ENCODE assay signal across 1 cellular context in the genomic region with DNA sequence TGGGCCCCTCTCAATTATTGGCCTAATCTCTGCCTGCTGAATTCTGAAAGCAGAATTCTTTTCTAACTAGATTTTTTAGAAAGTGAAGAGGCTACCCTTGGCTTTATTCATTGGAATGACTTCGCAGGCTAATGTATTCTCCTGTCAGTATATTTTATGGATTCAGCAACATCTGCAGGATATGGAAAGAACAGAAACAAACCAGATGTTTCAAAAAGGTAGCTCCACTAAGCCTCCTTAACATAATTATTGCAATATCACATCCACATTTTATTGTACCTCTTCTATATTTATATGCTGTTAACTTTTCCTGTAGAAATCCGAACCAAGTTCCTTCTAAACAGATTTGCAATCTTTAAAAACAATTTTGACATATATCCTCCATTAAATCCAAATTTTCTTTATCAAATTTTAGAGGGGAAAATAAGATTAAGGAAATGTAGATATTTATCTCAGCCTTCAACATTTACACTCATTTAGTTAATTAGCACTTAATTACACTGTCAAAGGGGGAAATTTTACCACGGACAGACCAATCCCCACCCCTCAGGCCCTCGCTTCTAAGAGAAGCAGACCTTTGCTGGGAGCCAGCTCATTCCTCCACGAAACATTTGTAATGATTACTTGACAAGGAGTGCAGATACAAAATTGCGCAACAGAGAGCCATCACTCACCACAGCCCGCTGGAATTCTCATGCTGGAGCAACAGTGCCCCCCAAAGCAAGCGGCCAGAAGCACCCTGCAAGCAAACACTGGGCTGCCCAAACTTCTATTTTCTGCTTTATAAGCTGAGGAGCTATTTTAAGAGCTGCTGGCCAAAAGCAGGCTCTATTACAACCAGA.
TF ChIP-seq lines count a peak whose summit lies in the region.

No MANE protein-coding gene starts in this region.

TF ChIP-seq in K562, 482 proteins besides CTCF, POLR2A, EP300 and RAD21 (continued from another document):
- peak; percentile 12; the same call in 1 of the 2 replicates for TF ChIP-seq ATF3 (IDR thresholded peaks at IDR 0.05)
- TF ChIP-seq ATF3 (CRISPR knock-in tag; conservative IDR thresholded peaks at IDR 0.05): no peak
- 0 out of 2 replicates have a peak, but pooled peaks have one; percentile 23 for TF ChIP-seq SMC3 (conservative IDR thresholded peaks at IDR 0.05; ENCODE audit: insufficient read depth, low read depth, low read length)
- TF ChIP-seq EP400 (IDR thresholded peaks at IDR 0.05): no peak
- peak; percentile 55 for TF ChIP-seq PKNOX1 (IDR thresholded peaks at IDR 0.05)
- no peak for TF ChIP-seq PBX2 (CRISPR knock-in tag; IDR thresholded peaks at IDR 0.05; ENCODE audit: low read depth)
- peak; percentile 86 for TF ChIP-seq PBX2 (tag; conservative IDR thresholded peaks at IDR 0.05; ENCODE audit: low read depth)
- TF ChIP-seq CEBPG (CRISPR knock-in tag; IDR thresholded peaks at IDR 0.05): no peak
- TF ChIP-seq CEBPG (tag; conservative IDR thresholded peaks at IDR 0.05 in 1 of 2, IDR thresholded peaks at IDR 0.05 in 1 of 2): peak; percentile 85 to 88
- no peak for TF ChIP-seq STAT5A (IDR thresholded peaks at IDR 0.05; ENCODE audit: borderline replicate concordance, low read length)
- no peak for TF ChIP-seq ZNF75A (CRISPR knock-in tag; IDR thresholded peaks at IDR 0.05)
- TF ChIP-seq STAG1 (CRISPR knock-in tag; IDR thresholded peaks at IDR 0.05; ENCODE audit: borderline replicate concordance): no peak
- TF ChIP-seq ZBTB5 (IDR thresholded peaks at IDR 0.05): no peak
- peak; percentile 98 for TF ChIP-seq CEBPB (tag; IDR thresholded peaks at IDR 0.05)
- no peak for TF ChIP-seq CCNT2 (IDR thresholded peaks at IDR 0.05; ENCODE audit: borderline replicate concordance, extremely low read depth, insufficient read length, low read depth, low read length)
- no peak for TF ChIP-seq POLR2B (IDR thresholded peaks at IDR 0.05; ENCODE audit: low read depth, partially characterized antibody)
- no peak for TF ChIP-seq DACH1 (IDR thresholded peaks at IDR 0.05; ENCODE audit: partially characterized antibody)
- TF ChIP-seq ETV6 (IDR thresholded peaks at IDR 0.05; ENCODE audit: borderline replicate concordance in 1 of 2, low read depth in 2 of 2, low read length in 1 of 2): no peak
- no peak for TF ChIP-seq ETV6 (CRISPR knock-in tag; IDR thresholded peaks at IDR 0.05; ENCODE audit: borderline replicate concordance)
- TF ChIP-seq OTX1 (CRISPR knock-in tag; IDR thresholded peaks at IDR 0.05): no peak
- TF ChIP-seq, protein P1, sequence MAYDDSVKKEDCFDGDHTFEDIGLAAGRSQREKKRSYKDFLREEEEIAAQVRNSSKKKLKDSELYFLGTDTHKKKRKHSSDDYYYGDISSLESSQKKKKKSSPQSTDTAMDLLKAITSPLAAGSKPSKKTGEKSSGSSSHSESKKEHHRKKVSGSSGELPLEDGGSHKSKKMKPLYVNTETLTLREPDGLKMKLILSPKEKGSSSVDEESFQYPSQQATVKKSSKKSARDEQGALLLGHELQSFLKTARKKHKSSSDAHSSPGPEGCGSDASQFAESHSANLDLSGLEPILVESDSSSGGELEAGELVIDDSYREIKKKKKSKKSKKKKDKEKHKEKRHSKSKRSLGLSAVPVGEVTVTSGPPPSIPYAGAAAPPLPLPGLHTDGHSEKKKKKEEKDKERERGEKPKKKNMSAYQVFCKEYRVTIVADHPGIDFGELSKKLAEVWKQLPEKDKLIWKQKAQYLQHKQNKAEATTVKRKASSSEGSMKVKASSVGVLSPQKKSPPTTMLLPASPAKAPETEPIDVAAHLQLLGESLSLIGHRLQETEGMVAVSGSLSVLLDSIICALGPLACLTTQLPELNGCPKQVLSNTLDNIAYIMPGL (CRISPR knock-in tag; IDR thresholded peaks at IDR 0.05): no peak
- TF ChIP-seq, protein P2, sequence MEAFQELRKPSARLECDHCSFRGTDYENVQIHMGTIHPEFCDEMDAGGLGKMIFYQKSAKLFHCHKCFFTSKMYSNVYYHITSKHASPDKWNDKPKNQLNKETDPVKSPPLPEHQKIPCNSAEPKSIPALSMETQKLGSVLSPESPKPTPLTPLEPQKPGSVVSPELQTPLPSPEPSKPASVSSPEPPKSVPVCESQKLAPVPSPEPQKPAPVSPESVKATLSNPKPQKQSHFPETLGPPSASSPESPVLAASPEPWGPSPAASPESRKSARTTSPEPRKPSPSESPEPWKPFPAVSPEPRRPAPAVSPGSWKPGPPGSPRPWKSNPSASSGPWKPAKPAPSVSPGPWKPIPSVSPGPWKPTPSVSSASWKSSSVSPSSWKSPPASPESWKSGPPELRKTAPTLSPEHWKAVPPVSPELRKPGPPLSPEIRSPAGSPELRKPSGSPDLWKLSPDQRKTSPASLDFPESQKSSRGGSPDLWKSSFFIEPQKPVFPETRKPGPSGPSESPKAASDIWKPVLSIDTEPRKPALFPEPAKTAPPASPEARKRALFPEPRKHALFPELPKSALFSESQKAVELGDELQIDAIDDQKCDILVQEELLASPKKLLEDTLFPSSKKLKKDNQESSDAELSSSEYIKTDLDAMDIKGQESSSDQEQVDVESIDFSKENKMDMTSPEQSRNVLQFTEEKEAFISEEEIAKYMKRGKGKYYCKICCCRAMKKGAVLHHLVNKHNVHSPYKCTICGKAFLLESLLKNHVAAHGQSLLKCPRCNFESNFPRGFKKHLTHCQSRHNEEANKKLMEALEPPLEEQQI (IDR thresholded peaks at IDR 0.05): no peak
- TF ChIP-seq, protein P3, sequence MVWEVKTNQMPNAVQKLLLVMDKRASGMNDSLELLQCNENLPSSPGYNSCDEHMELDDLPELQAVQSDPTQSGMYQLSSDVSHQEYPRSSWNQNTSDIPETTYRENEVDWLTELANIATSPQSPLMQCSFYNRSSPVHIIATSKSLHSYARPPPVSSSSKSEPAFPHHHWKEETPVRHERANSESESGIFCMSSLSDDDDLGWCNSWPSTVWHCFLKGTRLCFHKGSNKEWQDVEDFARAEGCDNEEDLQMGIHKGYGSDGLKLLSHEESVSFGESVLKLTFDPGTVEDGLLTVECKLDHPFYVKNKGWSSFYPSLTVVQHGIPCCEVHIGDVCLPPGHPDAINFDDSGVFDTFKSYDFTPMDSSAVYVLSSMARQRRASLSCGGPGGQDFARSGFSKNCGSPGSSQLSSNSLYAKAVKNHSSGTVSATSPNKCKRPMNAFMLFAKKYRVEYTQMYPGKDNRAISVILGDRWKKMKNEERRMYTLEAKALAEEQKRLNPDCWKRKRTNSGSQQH (CRISPR knock-in tag; IDR thresholded peaks at IDR 0.05): no peak
- no peak for TF ChIP-seq MBD2 (IDR thresholded peaks at IDR 0.05; ENCODE audit: borderline replicate concordance, low read depth)
- TF ChIP-seq MEIS2 (IDR thresholded peaks at IDR 0.05; ENCODE audit: partially characterized antibody): peak; percentile 90
- TF ChIP-seq, protein P4, sequence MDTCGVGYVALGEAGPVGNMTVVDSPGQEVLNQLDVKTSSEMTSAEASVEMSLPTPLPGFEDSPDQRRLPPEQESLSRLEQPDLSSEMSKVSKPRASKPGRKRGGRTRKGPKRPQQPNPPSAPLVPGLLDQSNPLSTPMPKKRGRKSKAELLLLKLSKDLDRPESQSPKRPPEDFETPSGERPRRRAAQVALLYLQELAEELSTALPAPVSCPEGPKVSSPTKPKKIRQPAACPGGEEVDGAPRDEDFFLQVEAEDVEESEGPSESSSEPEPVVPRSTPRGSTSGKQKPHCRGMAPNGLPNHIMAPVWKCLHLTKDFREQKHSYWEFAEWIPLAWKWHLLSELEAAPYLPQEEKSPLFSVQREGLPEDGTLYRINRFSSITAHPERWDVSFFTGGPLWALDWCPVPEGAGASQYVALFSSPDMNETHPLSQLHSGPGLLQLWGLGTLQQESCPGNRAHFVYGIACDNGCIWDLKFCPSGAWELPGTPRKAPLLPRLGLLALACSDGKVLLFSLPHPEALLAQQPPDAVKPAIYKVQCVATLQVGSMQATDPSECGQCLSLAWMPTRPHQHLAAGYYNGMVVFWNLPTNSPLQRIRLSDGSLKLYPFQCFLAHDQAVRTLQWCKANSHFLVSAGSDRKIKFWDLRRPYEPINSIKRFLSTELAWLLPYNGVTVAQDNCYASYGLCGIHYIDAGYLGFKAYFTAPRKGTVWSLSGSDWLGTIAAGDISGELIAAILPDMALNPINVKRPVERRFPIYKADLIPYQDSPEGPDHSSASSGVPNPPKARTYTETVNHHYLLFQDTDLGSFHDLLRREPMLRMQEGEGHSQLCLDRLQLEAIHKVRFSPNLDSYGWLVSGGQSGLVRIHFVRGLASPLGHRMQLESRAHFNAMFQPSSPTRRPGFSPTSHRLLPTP (IDR thresholded peaks at IDR 0.05; ENCODE audit: borderline replicate concordance, extremely low read depth, insufficient read length): no peak
- TF ChIP-seq HDAC8 (tag; IDR thresholded peaks at IDR 0.05): no peak
